ENCODE assay signal across 1 cellular context in the genomic region with DNA sequence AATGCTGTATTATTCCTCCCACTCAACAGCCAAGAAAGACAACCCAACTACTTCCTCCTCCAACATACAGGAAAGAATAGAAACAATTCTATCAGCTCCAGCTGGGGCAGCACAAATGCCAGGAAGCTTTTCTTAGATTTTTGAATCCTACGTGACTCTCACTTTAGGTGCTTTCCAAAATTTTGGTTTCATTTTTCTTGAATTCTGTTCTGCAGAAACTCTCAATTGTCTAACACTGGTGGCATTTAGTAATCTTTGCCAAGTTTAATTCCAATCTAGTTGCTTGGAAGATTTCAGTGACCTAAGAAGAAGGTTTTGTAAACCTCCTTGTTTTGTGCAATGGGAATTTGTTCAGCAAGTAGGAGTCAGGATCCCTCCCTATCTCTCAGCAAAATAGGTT.
TF ChIP-seq lines count a peak whose summit lies in the region.

No MANE protein-coding gene starts in this region.

TF ChIP-seq in endothelial cell of umbilical vein, 7 proteins besides CTCF, POLR2A, EP300 and RAD21:
- TF ChIP-seq POLR2AphosphoS5 (IDR thresholded peaks at IDR 0.05; ENCODE audit: insufficient read depth, low read depth, low read length) (no peak), MYC (IDR thresholded peaks at IDR 0.05; ENCODE audit: low read depth, low read length) (no peak), EZH2 (IDR thresholded peaks at IDR 0.05; ENCODE audit: borderline replicate concordance, low read depth, low read length, severe bottlenecking) (no peak), FOS (IDR thresholded peaks at IDR 0.05; ENCODE audit: borderline replicate concordance, insufficient read depth, low read length) (no peak), JUN (IDR thresholded peaks at IDR 0.05; ENCODE audit: borderline replicate concordance, insufficient read depth, insufficient read length, low read depth) (no peak), GATA2 (IDR thresholded peaks at IDR 0.05; ENCODE audit: insufficient read depth, insufficient read length, low read depth, low read length) (no peak)
- TF ChIP-seq, protein P1, sequence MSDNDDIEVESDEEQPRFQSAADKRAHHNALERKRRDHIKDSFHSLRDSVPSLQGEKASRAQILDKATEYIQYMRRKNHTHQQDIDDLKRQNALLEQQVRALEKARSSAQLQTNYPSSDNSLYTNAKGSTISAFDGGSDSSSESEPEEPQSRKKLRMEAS (IDR thresholded peaks at IDR 0.05; ENCODE audit: insufficient read depth, insufficient read length): no peak
